Comparison of ENCODE assay signal across 8 cellular contexts in genomic region chr5:175967471-175968372, GRCh38. TPM values are rescaled to one million over a fixed set of nuclear protein-coding genes. Genes with fewer than 3 reads are reported as not detected.
DNase-seq lines count a peak whose midpoint lies in the region; ATAC-seq, FAIRE-seq and TF ChIP-seq lines count a peak whose summit lies in the region.
"Not testable (repeated sequence)": the region's sequence is repeated elsewhere in the genome, so short reads cannot be mapped to it uniquely, and the experiment has no call there.

Gene THOC3 (minus strand): TSS chr5:175968315. CDS start chr5:175968208, 107 bp downstream.

- not testable (repeated sequence) for DNase-seq in GM18507 (ENCODE audit: extremely low spot score, insufficient read length, low read depth); keratinocyte (ENCODE audit: low read depth, low spot score)
- DNase-seq in M059J (ENCODE audit: low read depth) (peak; percentile 69), dermis blood vessel endothelial cell (peak; percentile 87), gastrocnemius medialis (peak; percentile 33 to 67), transverse colon (peak; percentile 75)

- dilution Hi-C loops in keratinocyte (cut with MboI; ENCODE audit: extremely low pct_ligation_motif_present, low sequenced_read_pairs): not testable (repeated sequence)

- peak within 1 kb of the TSS; percentile 65 for H3K9ac ChIP-seq in keratinocyte (ENCODE audit: control insufficient read depth, extremely low read depth, insufficient read depth, low read length)

- in situ Hi-C loops in gastrocnemius medialis (cut with MboI; ENCODE audit: low sequenced_read_pairs in 4 of 4); transverse colon (cut with MboI; ENCODE audit: low pct_ligation_motif_present in 1 of 4, low pct_unique_long_range_greater_than_20kb in 1 of 4, low sequenced_read_pairs in 3 of 4): not testable (repeated sequence)

- not testable (repeated sequence) for H4K20me1 ChIP-seq in keratinocyte (ENCODE audit: control insufficient read depth, extremely low read depth, insufficient read depth, low read length)

- not testable (repeated sequence) for TF ChIP-seq EP300 in transverse colon (IDR thresholded peaks at IDR 0.05; ENCODE audit: low read depth)

- peak within 1 kb of the TSS; percentile 32 for H3K4me2 ChIP-seq in keratinocyte (ENCODE audit: control insufficient read depth, extremely low read depth, insufficient read depth, low read depth, low read length)

- TF ChIP-seq CTCF in keratinocyte (optimal IDR thresholded peaks at IDR 0.05 in 1 of 3, IDR thresholded peaks at IDR 0.05 in 1 of 3, conservative IDR thresholded peaks at IDR 0.05 in 1 of 3; ENCODE audit: extremely low read depth in 1 of 3, insufficient read depth in 2 of 3, low read length in 3 of 3); gastrocnemius medialis (IDR thresholded peaks at IDR 0.05 in 4 of 5, conservative IDR thresholded peaks at IDR 0.05 in 1 of 5); transverse colon (IDR thresholded peaks at IDR 0.05): not testable (repeated sequence)

- H3K9me1 ChIP-seq in keratinocyte (ENCODE audit: control insufficient read depth, extremely low read depth, insufficient read depth, low read length): not testable (repeated sequence)

- TF ChIP-seq POLR2A in gastrocnemius medialis (IDR thresholded peaks at IDR 0.05); transverse colon (IDR thresholded peaks at IDR 0.05): not testable (repeated sequence)

- not testable (repeated sequence) for H3K4me1 ChIP-seq in keratinocyte (ENCODE audit: control insufficient read depth, extremely low read depth, insufficient read depth, low read length); gastrocnemius medialis; transverse colon

- POLR2A ChIA-PET in activated CD8-positive, alpha-beta memory T cell treated with anti-CD3 and anti-CD28 coated beads for 36 hours (lab: Charles Lee): not testable (repeated sequence)

- 2% methylated on average over 34 of the region's 67 CpGs; no CpG with 5 or more reads in 1 of the 2 donors for WGBS in transverse colon (ENCODE audit: low coverage in 1 of 2), 2 donors

- H3K27me3 ChIP-seq in keratinocyte (ENCODE audit: control insufficient read depth, extremely low read depth, insufficient read depth, low read length); gastrocnemius medialis; transverse colon: not testable (repeated sequence)

- not testable (repeated sequence) for H3K36me3 ChIP-seq in keratinocyte (ENCODE audit: control insufficient read depth in 2 of 2, extremely low read depth in 1 of 2, insufficient read depth in 2 of 2, low read length in 2 of 2); gastrocnemius medialis; transverse colon

- peak within 1 kb of the TSS; percentile 40 to 62 (median 59) for H3K4me3 ChIP-seq in keratinocyte (ENCODE audit: control insufficient read depth in 2 of 3, extremely low read depth in 1 of 3, insufficient read depth in 2 of 3, low read depth in 1 of 3, low read length in 3 of 3)
- peak within 1 kb of the TSS; percentile 67 to 93 (median 74) for H3K4me3 ChIP-seq in gastrocnemius medialis
- peak within 1 kb of the TSS; percentile 68 to 88 (median 80) for H3K4me3 ChIP-seq in transverse colon

- FAIRE-seq in GM18507 (lab: Jason Lieb, UNC) (peak; percentile 91), keratinocyte (lab: Jason Lieb, UNC) (peak; percentile 29)

- peak within 1 kb of the TSS; percentile 53 for H2AFZ ChIP-seq in keratinocyte (ENCODE audit: control insufficient read depth, low read length)

- not testable (repeated sequence) for H3K9me3 ChIP-seq in keratinocyte (ENCODE audit: control insufficient read depth, low read depth, low read length); gastrocnemius medialis; transverse colon

- H3K79me2 ChIP-seq in keratinocyte (ENCODE audit: control insufficient read depth, insufficient read depth, low read length): not testable (repeated sequence)

- ATAC-seq in HG02642 (IDR thresholded peaks at IDR 0.05; ENCODE audit: poor library complexity, unreplicated experiment): peak; percentile 99
- ATAC-seq in gastrocnemius medialis: peak; percentile 99 to 100

- intact Hi-C loops in gastrocnemius medialis (cut with DNase I; ENCODE audit: low total_unique reads); transverse colon (cut with DNase I; ENCODE audit: low total_unique reads): not testable (repeated sequence)

- not testable (repeated sequence) for H3K27ac ChIP-seq in keratinocyte (ENCODE audit: control insufficient read depth, insufficient read depth, low read length)
- H3K27ac ChIP-seq in gastrocnemius medialis: peak within 1 kb of the TSS; percentile 15 to 64 (median 57)
- peak within 1 kb of the TSS; percentile 56 to 73 (median 64) for H3K27ac ChIP-seq in transverse colon

- CTCF ChIA-PET in activated CD8-positive, alpha-beta memory T cell treated with anti-CD3 and anti-CD28 coated beads for 36 hours (lab: Charles Lee): not testable (repeated sequence)

RNA-seq across cellular contexts. Expression of gene THOC3, which starts in this region (rescaled TPM):
- total RNA-seq in M059J (2014; rRNA removed; shearing (Covaris generic)): 84.6 and 106 TPM in 2 replicates
- 10 to 100 TPM; 67.1 to 67.5 TPM for total RNA-seq in activated CD8-positive, alpha-beta memory T cell treated with anti-CD3 and anti-CD28 coated beads for 36 hours
- total RNA-seq in dermis blood vessel endothelial cell (41.5 and 55.6 TPM in 2 replicates), gastrocnemius medialis (10 to 100 TPM in 3 of 4 donors, 1 to 10 TPM in 1; 8.6 to 16.9 (median 15.2) TPM), transverse colon (10 to 100 TPM in 2 of 4 donors, 1 to 10 TPM in 2; 1.9 to 39.9 (median 18.9) TPM)
- 167 to 194 TPM (median 189 TPM) in 3 replicates for polyA plus RNA-seq in keratinocyte
- polyA plus RNA-seq in keratinocyte (2011; ENCODE audit: low read depth): 30.9 TPM
- 197 and 232 TPM in 2 replicates for polyA plus RNA-seq in keratinocyte (2011; cell fraction: cytosol; rRNA removed)
- 107 and 140 TPM in 2 replicates for polyA plus RNA-seq in keratinocyte (2011; cell fraction: nucleus; rRNA removed)
- polyA plus RNA-seq in keratinocyte (2012; ENCODE audit: low replicate concordance): 67.7 and 85.5 TPM in 2 replicates
- polyA minus RNA-seq in keratinocyte: 55.7 to 240 TPM (median 139 TPM) in 3 replicates
- 75.2 TPM for polyA minus RNA-seq in keratinocyte (2011; cell fraction: cytosol; rRNA and poly(A)+ RNA removed)
- 31.5 and 73.3 TPM in 2 replicates for polyA minus RNA-seq in keratinocyte (2011; cell fraction: nucleus; rRNA and poly(A)+ RNA removed)
